In the genomic region with DNA sequence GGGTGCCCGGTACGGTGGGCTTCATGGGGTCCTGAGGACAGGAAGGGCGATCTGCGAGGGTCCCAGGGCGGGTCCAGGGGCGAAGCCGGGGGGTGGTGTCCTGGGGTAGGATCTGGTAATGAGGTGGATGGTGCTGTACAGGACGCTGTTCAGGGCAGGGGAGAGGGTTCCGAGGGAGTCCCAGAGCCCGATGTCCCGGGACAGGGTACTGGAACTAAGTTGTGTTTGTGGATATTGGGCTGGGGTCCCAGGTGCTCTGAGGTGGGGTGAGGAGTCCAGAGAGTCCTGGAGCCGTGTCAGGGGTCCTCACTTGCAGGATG, we compare ENCODE assay signal across 8 cellular contexts. TPM values are rescaled to one million over a fixed set of nuclear protein-coding genes. Genes with fewer than 3 reads are reported as not detected.
A peak's percentile ranks its signal among the peaks of the same experiment; 100 is the strongest.
DNase-seq lines count a peak whose midpoint lies in the region; ATAC-seq and TF ChIP-seq lines count a peak whose summit lies in the region.

No MANE protein-coding gene starts in this region.

- peak; percentile 25 for DNase-seq in activated CD4-positive, alpha-beta T cell treated with anti-CD3 and anti-CD28 coated beads for 36 hours
- DNase-seq in activated CD4-positive, alpha-beta T cell treated with anti-CD3 and anti-CD28 coated beads, Interleukin-2, amount 50 U/mL, for 4 hours, result no peak
- DNase-seq in PC-3, result no peak
- DNase-seq in esophagus squamous epithelium (lab: John Stamatoyannopoulos, UW), result no peak
- DNase-seq in trophoblast cell, result no peak
- no peak for DNase-seq in nucleus accumbens (lab: John Stamatoyannopoulos, UW)
- DNase-seq in NCI-H1436 (lab: John Stamatoyannopoulos, UW), result no peak
- DNase-seq in central memory CD4-positive, alpha-beta T cell, result no peak

- peak overlapping the region; percentile 59 for H4K91ac ChIP-seq in trophoblast cell (ENCODE audit: low read depth, low read length)

- H3K27me3 Mint-ChIP-seq in activated CD4-positive, alpha-beta T cell treated with anti-CD3 and anti-CD28 coated beads for 36 hours, result no peaks in the 10 kb centered on the region

- H4K12ac ChIP-seq in trophoblast cell (ENCODE audit: low read depth, low read length), result peak overlapping the region; percentile 67

- H3K27ac Mint-ChIP-seq in activated CD4-positive, alpha-beta T cell treated with anti-CD3 and anti-CD28 coated beads for 36 hours, result peak overlapping the region; percentile 92

- H3K4me2 ChIP-seq in PC-3 (ENCODE audit: low read length) (peak overlapping the region; percentile 99), trophoblast cell (ENCODE audit: low read length) (peak overlapping the region; percentile 92)

- no peaks in the 10 kb centered on the region for H4K20me1 ChIP-seq in PC-3 (ENCODE audit: low read length)

- POLR2A ChIA-PET in activated CD4-positive, alpha-beta T cell treated with anti-CD3 and anti-CD28 coated beads for 36 hours (lab: Charles Lee), result interaction anchor here (0.9 to 1.4 kb wide), 4 partner anchors 10 to 20 kb away, joined by 3 to 9 read pairs (median 4); a partner anchor contains a TSS
- POLR2A ChIA-PET in PC-3 (lab: Charles Lee; ENCODE audit: unreplicated experiment), result interaction anchor here (0.6 kb wide), 1 partner anchor 32 kb away, joined by 6 read pairs; no protein-coding TSS in a partner anchor

- peaks cover 14% of the 10 kb centered on the region for H3K36me3 Mint-ChIP-seq in activated CD4-positive, alpha-beta T cell treated with anti-CD3 and anti-CD28 coated beads for 36 hours (ENCODE audit: low read depth)

- H3K18ac ChIP-seq in trophoblast cell (ENCODE audit: low read length), result peak overlapping the region; percentile 81

- H3K23ac ChIP-seq in trophoblast cell (ENCODE audit: low read length), result no peak overlapping the region

- H3K79me2 ChIP-seq in PC-3 (ENCODE audit: low read length), result peaks cover 16% of the 10 kb centered on the region
- peaks cover 8% of the 10 kb centered on the region for H3K79me2 ChIP-seq in trophoblast cell (ENCODE audit: control insufficient read depth, insufficient read depth, low read length, poor library complexity)

- H3K36me3 ChIP-seq in PC-3 (ENCODE audit: low read depth, low read length), result no peaks in the 10 kb centered on the region; the same call in 1 of the 2 replicates
- peaks cover under 1 to 37% (median 3%) of the 10 kb centered on the region in 3 donors for H3K36me3 ChIP-seq in esophagus squamous epithelium
- peaks cover 20 to 21% of the 10 kb centered on the region in 2 experiments for H3K36me3 ChIP-seq in trophoblast cell (ENCODE audit: control insufficient read depth in 1 of 2, insufficient read depth in 2 of 2, low read length in 2 of 2)

- H3K9ac ChIP-seq in PC-3 (ENCODE audit: low read length) (peak overlapping the region; percentile 88), trophoblast cell (ENCODE audit: low read length) (peak overlapping the region; percentile 69)

- TF ChIP-seq CTCF in PC-3 (conservative IDR thresholded peaks at IDR 0.05; ENCODE audit: low read depth, low read length) (no peak), esophagus squamous epithelium (IDR thresholded peaks at IDR 0.05) (no peak)

- H3K4me1 Mint-ChIP-seq in activated CD4-positive, alpha-beta T cell treated with anti-CD3 and anti-CD28 coated beads for 36 hours, result peaks cover 40% of the 10 kb centered on the region

- peaks cover 8% of the 10 kb centered on the region for H3K79me1 ChIP-seq in trophoblast cell (ENCODE audit: low read length)

- H3K4ac ChIP-seq in trophoblast cell (ENCODE audit: low read depth, low read length), result no peak overlapping the region

- H2AK5ac ChIP-seq in trophoblast cell (ENCODE audit: low read length), result peak overlapping the region; percentile 3

- intact Hi-C loops in activated CD4-positive, alpha-beta T cell treated with anti-CD3 and anti-CD28 coated beads for 36 hours (cut with DNase I, micrococcal nuclease), result loop anchor here in 1 of 2 experiments (1.0 kb wide), 3 partner anchors 20 to 65 kb away; a partner anchor contains a TSS
- intact Hi-C loops in PC-3 (cut with micrococcal nuclease) (loop anchor here (1.0 kb wide), 1 partner anchor 97 kb away; no protein-coding TSS in a partner anchor), esophagus squamous epithelium (cut with DNase I) (no loop called here)

- no peak overlapping the region for H2BK5ac ChIP-seq in trophoblast cell (ENCODE audit: low read depth, low read length, poor library complexity)

- H2BK120ac ChIP-seq in trophoblast cell (ENCODE audit: insufficient read depth, low read length, poor library complexity), result peak overlapping the region; percentile 14

- H2BK12ac ChIP-seq in trophoblast cell (ENCODE audit: low read length), result no peak overlapping the region

- peaks cover 3% of the 10 kb centered on the region for H3K9me3 Mint-ChIP-seq in activated CD4-positive, alpha-beta T cell treated with anti-CD3 and anti-CD28 coated beads for 36 hours (ENCODE audit: low read depth)

- H3K4me3 ChIP-seq in PC-3 (ENCODE audit: low read length), result peak overlapping the region; percentile 80
- H3K4me3 ChIP-seq in esophagus squamous epithelium, result peak overlapping the region; percentile 57 to 91 (median 70)
- peak overlapping the region; percentile 98 for H3K4me3 ChIP-seq in trophoblast cell (ENCODE audit: low read depth, low read length)

- BruUV-seq in PC-3 (replicated peaks; lab: Mats Ljungman, UMichigan), result no TSS peak

- CTCF ChIA-PET in activated CD4-positive, alpha-beta T cell treated with anti-CD3 and anti-CD28 coated beads for 36 hours (lab: Charles Lee), result interaction anchor here (0.6 to 2.2 kb wide), 8 partner anchors 8 to 31 kb away, joined by 3 to 10 read pairs (median 4); a partner anchor contains a TSS
- CTCF ChIA-PET in PC-3 (lab: Charles Lee), result interaction anchor here (0.6 kb wide), 2 partner anchors 97 to 278 kb away, joined by 4 read pairs; no protein-coding TSS in a partner anchor

- H3K27me3 ChIP-seq in PC-3 (ENCODE audit: low read length) (no peaks in the 10 kb centered on the region), esophagus squamous epithelium (no peaks in the 10 kb centered on the region), trophoblast cell (ENCODE audit: insufficient read depth, low read length) (no peaks in the 10 kb centered on the region)

- H3F3A ChIP-seq in PC-3 (ENCODE audit: low read length, unreplicated experiment), result no peaks in the 10 kb centered on the region

- H3K9me3 ChIP-seq in PC-3 (ENCODE audit: low read length) (no peaks in the 10 kb centered on the region), esophagus squamous epithelium (no peaks in the 10 kb centered on the region), trophoblast cell (ENCODE audit: insufficient read depth, low read depth, low read length) (peaks cover 13% of the 10 kb centered on the region)

- H3K27ac ChIP-seq in PC-3 (ENCODE audit: low read length), result no peak overlapping the region
- H3K27ac ChIP-seq in esophagus squamous epithelium, result peak overlapping the region; percentile 83 to 96 (median 90)
- H3K27ac ChIP-seq in trophoblast cell (ENCODE audit: low read depth, low read length), result no peak overlapping the region

- WGBS in esophagus squamous epithelium, 2 donors, result 0 to 4% methylated on average over 5 to 6 of the region's 12 CpGs
- no CpG with 5 or more reads among the region's 12 CpGs for WGBS in trophoblast cell (ENCODE audit: extremely low coverage, insufficient coverage, insufficient read length)

- peak overlapping the region; percentile 96 for H4K8ac ChIP-seq in trophoblast cell (ENCODE audit: low read depth, low read length)

- no peaks in the 10 kb centered on the region for H3K9me2 ChIP-seq in PC-3 (replicated peaks; ENCODE audit: low read length)

- no peak for ATAC-seq in activated CD4-positive, alpha-beta T cell treated with anti-CD3 and anti-CD28 coated beads for 36 hours
- ATAC-seq in PC-3, result peak; percentile 49

- no peak for TF ChIP-seq POLR2A in esophagus squamous epithelium (IDR thresholded peaks at IDR 0.05)

- H2AFZ ChIP-seq in PC-3 (ENCODE audit: low read length), result peak overlapping the region; percentile 89
- peak overlapping the region; percentile 89 for H2AFZ ChIP-seq in trophoblast cell (ENCODE audit: insufficient read depth, low read length, poor library complexity)

- peak overlapping the region; percentile 98 for H3K4me3 Mint-ChIP-seq in activated CD4-positive, alpha-beta T cell treated with anti-CD3 and anti-CD28 coated beads for 36 hours

- H3K4me1 ChIP-seq in PC-3 (ENCODE audit: insufficient read depth, low read length) (peaks cover 13% of the 10 kb centered on the region), esophagus squamous epithelium (peaks cover 26 to 54% (median 27%) of the 10 kb centered on the region in 3 donors), trophoblast cell (ENCODE audit: control insufficient read depth in 1 of 2, insufficient read depth in 2 of 2, low read length in 2 of 2) (peaks cover 5 to 18% of the 10 kb centered on the region in 2 experiments)

- H3K14ac ChIP-seq in trophoblast cell (ENCODE audit: low read length), result peak overlapping the region; percentile 88

RNA-seq across cellular contexts. Expression of a gene that starts 0.4 kb away (rescaled TPM):
- total RNA-seq in activated CD4-positive, alpha-beta T cell treated with anti-CD3 and anti-CD28 coated beads for 36 hours, result 10 to 100 TPM; 31.9 to 40.5 TPM
- 41.0 and 49.3 TPM in 2 replicates for total RNA-seq in PC-3 (2014; rRNA removed)
- 10 to 100 TPM; 15.3 to 44.4 (median 25.5) TPM for total RNA-seq in esophagus squamous epithelium
- 17.9 and 19.9 TPM in 2 replicates for polyA plus RNA-seq in trophoblast cell (2013)

RNA-seq across cellular contexts. Expression of a gene that starts 15.5 kb away (rescaled TPM):
- under 1 TPM in 1 of 2 experiments, not detected in 1; 0.21 TPM for total RNA-seq in activated CD4-positive, alpha-beta T cell treated with anti-CD3 and anti-CD28 coated beads for 36 hours
- 0.98 and 1.5 TPM in 2 replicates for total RNA-seq in PC-3 (2014; rRNA removed)
- total RNA-seq in esophagus squamous epithelium, result 1 to 10 TPM in 2 of 4 donors, under 1 TPM in 2; 0.30 to 1.9 (median 0.94) TPM
- 0.31 and 0.49 TPM in 2 replicates for polyA plus RNA-seq in trophoblast cell (2013)

RNA-seq across cellular contexts. Expression of a gene that starts 19.4 kb away (rescaled TPM):
- total RNA-seq in activated CD4-positive, alpha-beta T cell treated with anti-CD3 and anti-CD28 coated beads for 36 hours, result 10 to 100 TPM; 25.1 to 27.2 TPM
- total RNA-seq in PC-3 (2014; rRNA removed), result 43.0 and 44.3 TPM in 2 replicates
- total RNA-seq in esophagus squamous epithelium, result 10 to 100 TPM; 13.2 to 38.7 (median 32.0) TPM
- polyA plus RNA-seq in trophoblast cell (2013), result 16.1 and 17.0 TPM in 2 replicates

RNA-seq across cellular contexts. Expression of a gene that starts 32.4 kb away (rescaled TPM):
- total RNA-seq in activated CD4-positive, alpha-beta T cell treated with anti-CD3 and anti-CD28 coated beads for 36 hours, result under 1 TPM; 0.18 to 0.25 TPM
- total RNA-seq in PC-3 (2014; rRNA removed) (1.1 TPM in 1 of 2 replicates, not detected in the other), esophagus squamous epithelium (under 1 TPM in 3 of 4 donors, not detected in 1; 0.18 to 0.76 (median 0.50) TPM)
- 0.05 and 0.07 TPM in 2 replicates for polyA plus RNA-seq in trophoblast cell (2013)

RNA-seq across cellular contexts. Expression of a gene that starts 49.8 kb away (rescaled TPM):
- not detected for total RNA-seq in activated CD4-positive, alpha-beta T cell treated with anti-CD3 and anti-CD28 coated beads for 36 hours
- total RNA-seq in PC-3 (2014; rRNA removed) (not detected in 2 replicates), esophagus squamous epithelium (10 to 100 TPM in 1 of 4 donors, 1 to 10 TPM in 3; 2.5 to 11.7 (median 4.5) TPM)
- 9.1 and 11.2 TPM in 2 replicates for polyA plus RNA-seq in trophoblast cell (2013)

Comparison
In these comparisons a context has a peak if more than half of its experiments do, and no peak if none do; other contexts are left out.
1. H3K27ac ChIP-seq: peak in esophagus squamous epithelium (4 of 4); none in PC-3 (single experiment) and trophoblast cell (single experiment).
2. Peak in every context shown above with its lines, with median percentiles within 50 percentile points of each other: H3K4me3 ChIP-seq.